ENCODE assay signal across 8 cellular contexts in the genomic region with DNA sequence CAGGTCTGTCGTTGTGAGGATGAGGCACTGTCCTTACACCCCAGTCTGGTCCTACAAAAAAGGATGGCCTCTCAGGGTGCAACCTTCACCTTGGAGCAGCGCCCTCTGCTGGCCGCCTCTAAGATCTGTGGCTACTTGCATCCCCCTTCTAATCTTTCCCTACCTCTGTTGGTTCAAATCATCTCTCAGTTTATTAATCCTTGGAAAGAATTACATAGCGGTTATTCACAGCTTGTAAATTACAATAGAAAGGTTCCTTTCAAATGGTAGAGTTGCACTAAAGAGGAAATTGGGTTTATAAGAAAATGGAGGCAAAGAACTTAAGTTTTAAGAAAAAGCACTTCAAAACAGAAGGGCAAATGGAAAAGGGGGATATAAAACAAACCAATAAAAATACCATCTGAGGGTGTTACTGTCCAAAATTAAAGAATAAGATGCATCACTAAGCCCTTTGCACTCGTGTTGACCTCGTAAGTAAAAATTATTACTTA.
DNase-seq lines count a peak whose midpoint lies in the region; ATAC-seq, FAIRE-seq and TF ChIP-seq lines count a peak whose summit lies in the region.
"Not testable (repeated sequence)": the region's sequence is repeated elsewhere in the genome, so short reads cannot be mapped to it uniquely, and the experiment has no call there.

No MANE protein-coding gene starts in this region.

- not testable (repeated sequence) for H3K4me2 ChIP-seq in KMS-11; mesenchymal stem cell (ENCODE audit: low read length, poor library complexity, severe bottlenecking)

- not testable (repeated sequence) for H2AK5ac ChIP-seq in mesenchymal stem cell (ENCODE audit: low read length, severe bottlenecking)

- H4K20me1 ChIP-seq in KMS-11 (ENCODE audit: insufficient read depth): not testable (repeated sequence)

- FAIRE-seq in urothelium cell line (lab: Jason Lieb, UNC): not testable (repeated sequence)

- H2BK120ac ChIP-seq in mesenchymal stem cell (ENCODE audit: low read depth, low read length): not testable (repeated sequence)

- not testable (repeated sequence) for H3K23ac ChIP-seq in mesenchymal stem cell (ENCODE audit: low read length in 2 of 2)

- not testable (repeated sequence) for H3K4me1 ChIP-seq in KMS-11 (ENCODE audit: low read depth, poor library complexity, severe bottlenecking); adrenal gland (replicated peaks in 1 of 2); foreskin keratinocyte; mesenchymal stem cell (ENCODE audit: control insufficient read depth, insufficient read depth, low read depth, low read length)

- H4K91ac ChIP-seq in mesenchymal stem cell (ENCODE audit: low read length): not testable (repeated sequence)

- H3K27ac ChIP-seq in KMS-11; adrenal gland; foreskin keratinocyte; mesenchymal stem cell (ENCODE audit: low read length, poor library complexity, severe bottlenecking): not testable (repeated sequence)

- H3K27me3 ChIP-seq in KMS-11 (ENCODE audit: insufficient read depth, low read depth); adrenal gland; foreskin keratinocyte; mesenchymal stem cell (ENCODE audit: control insufficient read depth in 1 of 2, insufficient read depth in 1 of 2, low read length in 2 of 2): not testable (repeated sequence)

- peak; percentile 63 for DNase-seq in activated CD4-positive, CD25-positive, alpha-beta regulatory T cell treated with anti-CD3 and anti-CD28 coated beads, Interleukin-2, amount 50 U/mL, for 16 hours (ENCODE audit: low read depth, low spot score)
- DNase-seq in adrenal gland (peak; percentile 62 to 90 (median 76)), mesenchymal stem cell (peak; percentile 50), urothelium cell line (ENCODE audit: low spot score) (peak; percentile 45)
- not testable (repeated sequence) for DNase-seq in foreskin keratinocyte
- peak; percentile 55 to 75 (median 64) for DNase-seq in stimulated activated CD4-positive, alpha-beta T cell treated with anti-CD3 and anti-CD28 coated beads, Interleukin-1b, Interleukin-23, amount 100 ng/mL, for 24 hours (ENCODE audit: low read depth in 4 of 4, low spot score in 1 of 4)

- not testable (repeated sequence) for H3K18ac ChIP-seq in mesenchymal stem cell (ENCODE audit: low read depth in 1 of 2, low read length in 2 of 2)

- TF ChIP-seq CTCF in GM12874 (IDR thresholded peaks at IDR 0.05; ENCODE audit: insufficient read depth, low read depth, low read length) (peak; percentile 66), KMS-11 (conservative IDR thresholded peaks at IDR 0.05; ENCODE audit: low read depth, low read length) (peak; percentile 66), adrenal gland (IDR thresholded peaks at IDR 0.05) (peak; percentile 57 to 79 (median 72)), foreskin keratinocyte (conservative IDR thresholded peaks at IDR 0.05) (peak; percentile 66)

- intact Hi-C loops in adrenal gland (cut with DNase I): not testable (repeated sequence)

- not testable (repeated sequence) for TF ChIP-seq POLR2A in adrenal gland (IDR thresholded peaks at IDR 0.05)

- H3K79me2 ChIP-seq in KMS-11 (ENCODE audit: insufficient read depth, low read depth): not testable (repeated sequence)

- ATAC-seq in foreskin keratinocyte: peak; percentile 39

- H2BK15ac ChIP-seq in mesenchymal stem cell (ENCODE audit: low read depth, poor library complexity, severe bottlenecking): not testable (repeated sequence)

- H3K4me3 ChIP-seq in KMS-11 (IDR thresholded peaks at IDR 0.05; ENCODE audit: insufficient read depth, low read depth, low read length); adrenal gland; mesenchymal stem cell (ENCODE audit: insufficient read depth in 1 of 2, low read depth in 1 of 2, low read length in 2 of 2): not testable (repeated sequence)

- H2BK5ac ChIP-seq in mesenchymal stem cell (ENCODE audit: low read depth, low read length, poor library complexity, severe bottlenecking): not testable (repeated sequence)

- H3K9ac ChIP-seq in KMS-11; mesenchymal stem cell (ENCODE audit: low read length): not testable (repeated sequence)

- not testable (repeated sequence) for H3K9me3 ChIP-seq in adrenal gland (replicated peaks in 1 of 3); mesenchymal stem cell (ENCODE audit: control insufficient read depth, low read length)

- H4K8ac ChIP-seq in mesenchymal stem cell (ENCODE audit: low read length): not testable (repeated sequence)

- not testable (repeated sequence) for H2AFZ ChIP-seq in KMS-11 (ENCODE audit: low read depth); mesenchymal stem cell (ENCODE audit: low read depth, low read length)

- H2BK12ac ChIP-seq in mesenchymal stem cell (ENCODE audit: low read length in 2 of 2): not testable (repeated sequence)

- not testable (repeated sequence) for H3K79me1 ChIP-seq in mesenchymal stem cell (replicated peaks; ENCODE audit: low read length, poor library complexity, severe bottlenecking)

- H3K4ac ChIP-seq in mesenchymal stem cell (ENCODE audit: low read depth in 1 of 2, low read length in 2 of 2): not testable (repeated sequence)

- H3K14ac ChIP-seq in mesenchymal stem cell (ENCODE audit: low read length in 2 of 2): not testable (repeated sequence)

- not testable (repeated sequence) for H3K36me3 ChIP-seq in KMS-11 (ENCODE audit: insufficient read depth); adrenal gland (replicated peaks in 1 of 2); mesenchymal stem cell (ENCODE audit: control insufficient read depth in 1 of 2, insufficient read depth in 2 of 2, low read depth in 1 of 2, low read length in 2 of 2)

- 3 to 12% (median 8%) methylated on average over 5 to 6 of the region's 6 CpGs for WGBS in adrenal gland, 4 donors
- WGBS in mesenchymal stem cell: 0% methylated on average over 1 of the region's 6 CpGs
